Comparison of ENCODE assay signal across 8 cellular contexts in the genomic region with DNA sequence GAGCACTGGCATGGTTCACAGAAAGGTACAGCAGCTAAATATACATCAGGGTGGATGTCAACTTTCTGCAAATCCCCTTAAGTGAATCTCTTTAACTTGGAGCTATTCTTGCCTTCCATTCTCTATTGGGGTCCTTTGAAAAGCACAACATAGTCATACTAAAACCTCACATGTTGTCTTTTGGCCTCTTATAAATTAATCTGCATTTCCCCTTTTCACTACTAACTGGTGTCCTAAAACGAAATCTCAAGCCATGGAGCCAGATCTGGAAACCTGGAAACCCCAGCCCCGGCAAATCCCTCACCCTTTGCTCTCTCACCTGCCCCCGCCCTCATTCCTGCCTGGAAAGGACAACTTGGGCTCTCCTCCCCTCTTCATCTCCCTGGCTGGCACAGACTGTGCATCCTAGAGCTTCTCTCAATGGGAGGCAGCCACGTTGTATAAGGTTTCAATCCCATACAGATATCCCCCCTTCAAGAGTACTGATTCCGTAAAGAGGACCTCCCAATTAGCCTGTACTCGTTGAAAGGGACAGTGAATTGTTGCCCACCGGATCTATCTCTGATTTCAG. TPM values are rescaled to one million over a fixed set of nuclear protein-coding genes. Genes with fewer than 3 reads are reported as not detected.
DNase-seq lines count a peak whose midpoint lies in the region; ATAC-seq and TF ChIP-seq lines count a peak whose summit lies in the region.

No MANE protein-coding gene starts in this region.

- H3K36me3 ChIP-seq in HUES6 (ENCODE audit: control insufficient read depth, insufficient read depth, low read length) (peaks cover 35% of the 10 kb centered on the region), mucosa of rectum (ENCODE audit: control insufficient read depth in 2 of 2, insufficient read depth in 2 of 2, low read length in 2 of 2) (peaks cover 0 to 2% of the 10 kb centered on the region in 2 donors)

- DNase-seq in AG09309 (ENCODE audit: low read depth) (no peak), NCI-H2227 treated with DMSO at 0.1 percent for 48 hours (lab: John Stamatoyannopoulos, UW) (no peak), cerebellar cortex (ENCODE audit: low spot score) (no peak), mesenteric fat pad (ENCODE audit: low spot score) (no peak), left colon (no peak)

- H3K27ac ChIP-seq in HUES6 (ENCODE audit: low read depth, low read length) (no peak overlapping the region), cingulate gyrus (ENCODE audit: low read depth, low read length) (peak overlapping the region; percentile 82), mucosa of rectum (ENCODE audit: low read depth in 2 of 2, low read length in 2 of 2) (no peak overlapping the region)

- H3K9me3 ChIP-seq in HUES6 (ENCODE audit: control insufficient read depth, insufficient read depth, low read depth, low read length) (no peaks in the 10 kb centered on the region), mucosa of rectum (ENCODE audit: control insufficient read depth in 2 of 2, low read length in 2 of 2) (no peaks in the 10 kb centered on the region)

- H3K27me3 ChIP-seq in HUES6 (ENCODE audit: control insufficient read depth, insufficient read depth, low read length) (peaks cover 10% of the 10 kb centered on the region; the same call in 1 of the 2 replicates), mucosa of rectum (ENCODE audit: control insufficient read depth in 2 of 2, insufficient read depth in 2 of 2, low read length in 2 of 2) (no peaks in the 10 kb centered on the region)

- no peak for ATAC-seq in left colon

- H3K4me3 ChIP-seq in AG09309 (ENCODE audit: control insufficient read depth, low read depth, low read length) (peak overlapping the region; percentile 87), HUES6 (ENCODE audit: low read depth, low read length) (peak overlapping the region; percentile 80), mucosa of rectum (ENCODE audit: low read length in 2 of 2) (peak overlapping the region; percentile 86 to 94)

- TF ChIP-seq CTCF in AG09309 (IDR thresholded peaks at IDR 0.05; ENCODE audit: control insufficient read depth, insufficient read depth, low read depth, low read length, missing control alignments), result no peak

- intact Hi-C loops in left colon (cut with DNase I, micrococcal nuclease), result no loop called here

- H3K4me1 ChIP-seq in HUES6 (ENCODE audit: control insufficient read depth, insufficient read depth, low read length), result peaks cover 30% of the 10 kb centered on the region
- peaks cover 18 to 28% of the 10 kb centered on the region in 2 donors for H3K4me1 ChIP-seq in mucosa of rectum (ENCODE audit: control insufficient read depth in 2 of 2, insufficient read depth in 2 of 2, low read length in 2 of 2)

- H3K9ac ChIP-seq in HUES6 (ENCODE audit: low read length), result peak overlapping the region; percentile 80
- H3K9ac ChIP-seq in mucosa of rectum (ENCODE audit: low read depth in 1 of 2, low read length in 2 of 2), result peak overlapping the region; percentile 73 to 92

RNA-seq across cellular contexts. Expression of a gene that starts 1.5 kb away (rescaled TPM):
- total RNA-seq in mesenteric fat pad (5.8 TPM), left colon (1 to 10 TPM; 3.3 to 5.2 TPM)
